In the genomic region with DNA sequence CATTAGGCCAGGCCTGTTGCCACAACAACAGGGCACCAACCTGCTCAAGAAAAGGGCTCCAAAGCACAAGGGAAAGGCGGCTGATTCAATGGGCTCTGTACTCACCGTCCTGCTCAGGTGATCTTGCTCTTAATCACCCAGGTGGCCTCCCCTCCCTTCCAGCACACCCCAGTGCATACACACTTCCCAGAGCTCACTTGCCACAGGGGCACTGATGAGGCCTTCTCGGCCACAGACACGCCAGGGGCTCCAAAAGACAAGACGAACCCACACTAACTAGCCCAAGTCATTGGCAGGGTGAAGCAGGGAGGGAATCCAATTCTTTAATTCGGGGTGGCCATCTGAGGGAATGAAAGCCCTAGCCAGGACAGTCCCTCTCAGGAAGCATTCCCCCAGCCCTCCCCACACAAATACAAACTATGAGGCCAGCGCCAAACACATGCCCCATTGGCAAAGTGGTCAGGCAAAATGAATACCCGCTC, we compare ENCODE assay signal across 8 cellular contexts. TPM values are rescaled to one million over a fixed set of nuclear protein-coding genes. Genes with fewer than 3 reads are reported as not detected.
DNase-seq lines count a peak whose midpoint lies in the region; ATAC-seq and TF ChIP-seq lines count a peak whose summit lies in the region.

No MANE protein-coding gene starts in this region.

- DNase-seq in DMS53 treated with DMSO at 0.1 percent for 48 hours (lab: John Stamatoyannopoulos, UW; ENCODE audit: unreplicated experiment) (peak; percentile 9), SK-N-MC (ENCODE audit: low read depth, low spot score) (no peak), psoas muscle (no peak), NCI-H2107 treated with DMSO at 0.1 percent for 48 hours (lab: John Stamatoyannopoulos, UW; ENCODE audit: unreplicated experiment) (no peak), NCI-H146 (lab: John Stamatoyannopoulos, UW) (no peak)

- H3K9me3 ChIP-seq in SK-N-MC (ENCODE audit: low read depth, low read length) (no peaks in the 10 kb centered on the region), gastroesophageal sphincter (no peaks in the 10 kb centered on the region), psoas muscle (no peaks in the 10 kb centered on the region)

- H3K27ac ChIP-seq in SK-N-MC (no peak overlapping the region), gastroesophageal sphincter (peak overlapping the region; percentile 5 to 93 (median 90)), psoas muscle (peak overlapping the region; percentile 55)

- no peak for ATAC-seq in gastroesophageal sphincter
- ATAC-seq in psoas muscle = no peak
- ATAC-seq in HG02840 (IDR thresholded peaks at IDR 0.05; ENCODE audit: low FRiP score, unreplicated experiment) = no peak
- ATAC-seq in HG02938 (IDR thresholded peaks at IDR 0.05; ENCODE audit: unreplicated experiment) = no peak

- no peak for TF ChIP-seq POLR2A in gastroesophageal sphincter (IDR thresholded peaks at IDR 0.05)

- TF ChIP-seq EP300 in gastroesophageal sphincter (IDR thresholded peaks at IDR 0.05) = no peak

- H3K4me1 ChIP-seq in gastroesophageal sphincter (peaks cover 0 to 58% (median 42%) of the 10 kb centered on the region in 3 donors), psoas muscle (peaks cover 13% of the 10 kb centered on the region)

- WGBS in gastroesophageal sphincter (ENCODE audit: low coverage in 1 of 2), 2 donors = no CpG with 5 or more reads among the region's 8 CpGs
- WGBS in psoas muscle, 3 donors = 49 to 52% (median 51%) methylated on average over 8 of the region's 8 CpGs

- intact Hi-C loops in psoas muscle (cut with DNase I) = loop anchor here (2.0 kb wide), 2 partner anchors 28 to 30 kb away; no protein-coding TSS in a partner anchor

- H3K9ac ChIP-seq in SK-N-MC (ENCODE audit: insufficient read length) = no peak overlapping the region

- H3K27me3 ChIP-seq in gastroesophageal sphincter (no peaks in the 10 kb centered on the region), psoas muscle (ENCODE audit: insufficient read depth in 3 of 3, low read length in 2 of 3) (no peaks in the 10 kb centered on the region)

- H3K36me3 ChIP-seq in SK-N-MC (ENCODE audit: insufficient read depth, low read length) = no peaks in the 10 kb centered on the region
- no peaks in the 10 kb centered on the region for H3K36me3 ChIP-seq in gastroesophageal sphincter
- no peaks in the 10 kb centered on the region for H3K36me3 ChIP-seq in psoas muscle (ENCODE audit: insufficient read depth in 1 of 2, low read depth in 1 of 2)

- peak overlapping the region; percentile 80 for H3K4me3 ChIP-seq in SK-N-MC
- peak overlapping the region in 1 of 2 donors; percentile 72 for H3K4me3 ChIP-seq in gastroesophageal sphincter
- H3K4me3 ChIP-seq in psoas muscle = peak overlapping the region; percentile 70

- TF ChIP-seq CTCF in gastroesophageal sphincter (IDR thresholded peaks at IDR 0.05) = no peak
- no peak for TF ChIP-seq CTCF in psoas muscle (IDR thresholded peaks at IDR 0.05)

RNA-seq across cellular contexts. Expression of a gene that starts 1.4 kb away (rescaled TPM):
- 10 to 100 TPM; 45.5 to 70.5 (median 56.5) TPM for total RNA-seq in gastroesophageal sphincter
- total RNA-seq in psoas muscle = 1,000 to 10,000 TPM in 2 of 4 donors, 100 to 1,000 TPM in 2; 770 to 1,274 (median 938) TPM
- polyA plus RNA-seq in psoas muscle = 100 to 1,000 TPM; 142 to 538 (median 318) TPM

Comparison
In these comparisons a context has a peak if more than half of its experiments do, and no peak if none do; other contexts are left out.
1. RNA of a gene that starts 1.4 kb away (total RNA-seq): 770 to 1,274 TPM in psoas muscle; 45.5 to 70.5 TPM in gastroesophageal sphincter; every median in the first group is over 10 times any median in the second.